Comparison of ENCODE assay signal across 1 cellular context in the genomic region with DNA sequence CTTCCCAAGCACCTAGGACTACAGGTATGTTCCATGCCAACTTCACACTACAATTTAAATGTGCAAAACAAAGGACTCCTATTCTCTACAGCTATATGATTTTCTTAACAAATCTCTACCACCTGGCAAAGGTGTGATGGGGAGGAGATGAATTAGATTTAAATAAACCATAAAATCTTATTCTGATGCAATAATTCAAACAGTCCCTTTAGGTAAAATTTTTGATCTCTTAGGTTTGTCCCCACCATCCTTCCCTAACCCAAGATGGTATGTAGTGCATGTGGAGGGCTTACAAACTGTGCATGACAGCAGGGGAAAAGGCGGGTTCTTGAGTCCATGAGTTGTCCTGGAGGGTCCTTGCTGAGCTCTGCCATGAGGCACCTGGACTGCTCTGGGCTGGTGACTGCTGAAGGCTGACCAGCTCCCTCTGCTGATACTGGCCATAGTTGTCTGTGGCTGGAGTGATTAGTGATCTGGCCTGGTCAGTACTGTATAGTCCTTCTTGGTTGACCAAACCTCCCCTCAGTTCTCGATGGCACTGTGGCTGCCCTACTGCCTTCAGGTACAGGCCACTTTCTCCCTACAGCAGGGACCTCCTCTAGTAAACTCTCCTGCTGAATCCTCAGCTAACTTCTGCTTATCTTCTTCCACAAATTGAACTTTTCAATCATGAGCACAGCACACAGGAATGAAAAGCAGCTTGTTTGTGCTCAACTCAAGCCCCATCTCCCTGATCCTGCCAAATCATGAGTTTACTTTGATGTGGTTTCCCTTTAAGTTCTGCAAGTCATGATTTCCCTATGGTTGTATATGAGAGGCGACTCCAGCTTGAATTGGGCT.
TF ChIP-seq lines count a peak whose summit lies in the region.

No MANE protein-coding gene starts in this region.

TF ChIP-seq in K562, 482 proteins besides CTCF, POLR2A, EP300 and RAD21 (continued from another document and continues in another):
- TF ChIP-seq, protein P1, sequence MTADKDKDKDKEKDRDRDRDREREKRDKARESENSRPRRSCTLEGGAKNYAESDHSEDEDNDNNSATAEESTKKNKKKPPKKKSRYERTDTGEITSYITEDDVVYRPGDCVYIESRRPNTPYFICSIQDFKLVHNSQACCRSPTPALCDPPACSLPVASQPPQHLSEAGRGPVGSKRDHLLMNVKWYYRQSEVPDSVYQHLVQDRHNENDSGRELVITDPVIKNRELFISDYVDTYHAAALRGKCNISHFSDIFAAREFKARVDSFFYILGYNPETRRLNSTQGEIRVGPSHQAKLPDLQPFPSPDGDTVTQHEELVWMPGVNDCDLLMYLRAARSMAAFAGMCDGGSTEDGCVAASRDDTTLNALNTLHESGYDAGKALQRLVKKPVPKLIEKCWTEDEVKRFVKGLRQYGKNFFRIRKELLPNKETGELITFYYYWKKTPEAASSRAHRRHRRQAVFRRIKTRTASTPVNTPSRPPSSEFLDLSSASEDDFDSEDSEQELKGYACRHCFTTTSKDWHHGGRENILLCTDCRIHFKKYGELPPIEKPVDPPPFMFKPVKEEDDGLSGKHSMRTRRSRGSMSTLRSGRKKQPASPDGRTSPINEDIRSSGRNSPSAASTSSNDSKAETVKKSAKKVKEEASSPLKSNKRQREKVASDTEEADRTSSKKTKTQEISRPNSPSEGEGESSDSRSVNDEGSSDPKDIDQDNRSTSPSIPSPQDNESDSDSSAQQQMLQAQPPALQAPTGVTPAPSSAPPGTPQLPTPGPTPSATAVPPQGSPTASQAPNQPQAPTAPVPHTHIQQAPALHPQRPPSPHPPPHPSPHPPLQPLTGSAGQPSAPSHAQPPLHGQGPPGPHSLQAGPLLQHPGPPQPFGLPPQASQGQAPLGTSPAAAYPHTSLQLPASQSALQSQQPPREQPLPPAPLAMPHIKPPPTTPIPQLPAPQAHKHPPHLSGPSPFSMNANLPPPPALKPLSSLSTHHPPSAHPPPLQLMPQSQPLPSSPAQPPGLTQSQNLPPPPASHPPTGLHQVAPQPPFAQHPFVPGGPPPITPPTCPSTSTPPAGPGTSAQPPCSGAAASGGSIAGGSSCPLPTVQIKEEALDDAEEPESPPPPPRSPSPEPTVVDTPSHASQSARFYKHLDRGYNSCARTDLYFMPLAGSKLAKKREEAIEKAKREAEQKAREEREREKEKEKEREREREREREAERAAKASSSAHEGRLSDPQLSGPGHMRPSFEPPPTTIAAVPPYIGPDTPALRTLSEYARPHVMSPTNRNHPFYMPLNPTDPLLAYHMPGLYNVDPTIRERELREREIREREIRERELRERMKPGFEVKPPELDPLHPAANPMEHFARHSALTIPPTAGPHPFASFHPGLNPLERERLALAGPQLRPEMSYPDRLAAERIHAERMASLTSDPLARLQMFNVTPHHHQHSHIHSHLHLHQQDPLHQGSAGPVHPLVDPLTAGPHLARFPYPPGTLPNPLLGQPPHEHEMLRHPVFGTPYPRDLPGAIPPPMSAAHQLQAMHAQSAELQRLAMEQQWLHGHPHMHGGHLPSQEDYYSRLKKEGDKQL (CRISPR knock-in tag; IDR thresholded peaks at IDR 0.05; ENCODE audit: borderline replicate concordance), result no peak
- TF ChIP-seq HDAC8 (tag; IDR thresholded peaks at IDR 0.05), result no peak
- TF ChIP-seq CREM (IDR thresholded peaks at IDR 0.05; ENCODE audit: low read depth), result 0 out of 2 replicates have a peak, but pooled peaks have one; percentile 13
- peak; percentile 89 for TF ChIP-seq BACH1 (tag; IDR thresholded peaks at IDR 0.05)
- no peak for TF ChIP-seq PYGO2 (tag; IDR thresholded peaks at IDR 0.05)
- TF ChIP-seq, protein P2, sequence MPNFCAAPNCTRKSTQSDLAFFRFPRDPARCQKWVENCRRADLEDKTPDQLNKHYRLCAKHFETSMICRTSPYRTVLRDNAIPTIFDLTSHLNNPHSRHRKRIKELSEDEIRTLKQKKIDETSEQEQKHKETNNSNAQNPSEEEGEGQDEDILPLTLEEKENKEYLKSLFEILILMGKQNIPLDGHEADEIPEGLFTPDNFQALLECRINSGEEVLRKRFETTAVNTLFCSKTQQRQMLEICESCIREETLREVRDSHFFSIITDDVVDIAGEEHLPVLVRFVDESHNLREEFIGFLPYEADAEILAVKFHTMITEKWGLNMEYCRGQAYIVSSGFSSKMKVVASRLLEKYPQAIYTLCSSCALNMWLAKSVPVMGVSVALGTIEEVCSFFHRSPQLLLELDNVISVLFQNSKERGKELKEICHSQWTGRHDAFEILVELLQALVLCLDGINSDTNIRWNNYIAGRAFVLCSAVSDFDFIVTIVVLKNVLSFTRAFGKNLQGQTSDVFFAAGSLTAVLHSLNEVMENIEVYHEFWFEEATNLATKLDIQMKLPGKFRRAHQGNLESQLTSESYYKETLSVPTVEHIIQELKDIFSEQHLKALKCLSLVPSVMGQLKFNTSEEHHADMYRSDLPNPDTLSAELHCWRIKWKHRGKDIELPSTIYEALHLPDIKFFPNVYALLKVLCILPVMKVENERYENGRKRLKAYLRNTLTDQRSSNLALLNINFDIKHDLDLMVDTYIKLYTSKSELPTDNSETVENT (CRISPR knock-in tag; IDR thresholded peaks at IDR 0.05), result no peak
- TF ChIP-seq POLR2AphosphoS5 (IDR thresholded peaks at IDR 0.05; ENCODE audit: control insufficient read depth, insufficient read depth, low read depth, low read length), result no peak
- peak; percentile 97 for TF ChIP-seq HMBOX1 (IDR thresholded peaks at IDR 0.05)
- TF ChIP-seq ETV6 (IDR thresholded peaks at IDR 0.05; ENCODE audit: borderline replicate concordance in 1 of 2, low read depth in 2 of 2, low read length in 1 of 2), result no peak
- no peak for TF ChIP-seq ETV6 (CRISPR knock-in tag; IDR thresholded peaks at IDR 0.05; ENCODE audit: borderline replicate concordance)
- TF ChIP-seq PBX2 (CRISPR knock-in tag; IDR thresholded peaks at IDR 0.05; ENCODE audit: low read depth), result no peak
- peak; percentile 47 for TF ChIP-seq PBX2 (tag; conservative IDR thresholded peaks at IDR 0.05; ENCODE audit: low read depth)
- TF ChIP-seq MEIS2 (IDR thresholded peaks at IDR 0.05; ENCODE audit: partially characterized antibody), result peak; percentile 74
- TF ChIP-seq ZSCAN29 (IDR thresholded peaks at IDR 0.05), result no peak
- no peak for TF ChIP-seq E2F3 (CRISPR knock-in tag; IDR thresholded peaks at IDR 0.05)
- no peak for TF ChIP-seq ZNF707 (CRISPR knock-in tag; conservative IDR thresholded peaks at IDR 0.05)
- no peak for TF ChIP-seq ZNF324 (CRISPR knock-in tag; IDR thresholded peaks at IDR 0.05)
- TF ChIP-seq GTF2F1 (IDR thresholded peaks at IDR 0.05; ENCODE audit: low read depth, low read length), result no peak
- TF ChIP-seq, protein P3, sequence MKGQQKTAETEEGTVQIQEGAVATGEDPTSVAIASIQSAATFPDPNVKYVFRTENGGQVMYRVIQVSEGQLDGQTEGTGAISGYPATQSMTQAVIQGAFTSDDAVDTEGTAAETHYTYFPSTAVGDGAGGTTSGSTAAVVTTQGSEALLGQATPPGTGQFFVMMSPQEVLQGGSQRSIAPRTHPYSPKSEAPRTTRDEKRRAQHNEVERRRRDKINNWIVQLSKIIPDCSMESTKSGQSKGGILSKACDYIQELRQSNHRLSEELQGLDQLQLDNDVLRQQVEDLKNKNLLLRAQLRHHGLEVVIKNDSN (CRISPR knock-in tag; IDR thresholded peaks at IDR 0.05), result no peak
- no peak for TF ChIP-seq DDX20 (tag; IDR thresholded peaks at IDR 0.05; ENCODE audit: low read depth)
- TF ChIP-seq ESRRB (CRISPR knock-in tag; IDR thresholded peaks at IDR 0.05; ENCODE audit: borderline replicate concordance), result no peak
- no peak for TF ChIP-seq HES1 (IDR thresholded peaks at IDR 0.05; ENCODE audit: low read depth)
- TF ChIP-seq MTA3 (IDR thresholded peaks at IDR 0.05; ENCODE audit: borderline replicate concordance), result 0 out of 2 replicates have a peak, but pooled peaks have one; percentile 24
- TF ChIP-seq ZBTB33 (CRISPR knock-in tag; IDR thresholded peaks at IDR 0.05), result peak; percentile 40; the same call in 1 of the 2 replicates
- TF ChIP-seq SNIP1 (IDR thresholded peaks at IDR 0.05; ENCODE audit: low read depth), result no peak
- no peak for TF ChIP-seq GTF2B (IDR thresholded peaks at IDR 0.05; ENCODE audit: extremely low read depth, insufficient read length)
- TF ChIP-seq, protein P4, sequence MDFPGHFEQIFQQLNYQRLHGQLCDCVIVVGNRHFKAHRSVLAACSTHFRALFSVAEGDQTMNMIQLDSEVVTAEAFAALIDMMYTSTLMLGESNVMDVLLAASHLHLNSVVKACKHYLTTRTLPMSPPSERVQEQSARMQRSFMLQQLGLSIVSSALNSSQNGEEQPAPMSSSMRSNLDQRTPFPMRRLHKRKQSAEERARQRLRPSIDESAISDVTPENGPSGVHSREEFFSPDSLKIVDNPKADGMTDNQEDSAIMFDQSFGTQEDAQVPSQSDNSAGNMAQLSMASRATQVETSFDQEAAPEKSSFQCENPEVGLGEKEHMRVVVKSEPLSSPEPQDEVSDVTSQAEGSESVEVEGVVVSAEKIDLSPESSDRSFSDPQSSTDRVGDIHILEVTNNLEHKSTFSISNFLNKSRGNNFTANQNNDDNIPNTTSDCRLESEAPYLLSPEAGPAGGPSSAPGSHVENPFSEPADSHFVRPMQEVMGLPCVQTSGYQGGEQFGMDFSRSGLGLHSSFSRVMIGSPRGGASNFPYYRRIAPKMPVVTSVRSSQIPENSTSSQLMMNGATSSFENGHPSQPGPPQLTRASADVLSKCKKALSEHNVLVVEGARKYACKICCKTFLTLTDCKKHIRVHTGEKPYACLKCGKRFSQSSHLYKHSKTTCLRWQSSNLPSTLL (IDR thresholded peaks at IDR 0.05), result no peak
- TF ChIP-seq NCOA6 (IDR thresholded peaks at IDR 0.05), result no peak
- TF ChIP-seq JUND (IDR thresholded peaks at IDR 0.05; ENCODE audit: borderline replicate concordance, low read depth, low read length), result peak; percentile 51
- peak; percentile 78; the same call in 1 of the 3 replicates for TF ChIP-seq JUND (tag; IDR thresholded peaks at IDR 0.05; ENCODE audit: borderline replicate concordance, low read depth, low read length)
- no peak for TF ChIP-seq STAT6 (CRISPR knock-in tag; IDR thresholded peaks at IDR 0.05)
